ENCODE assay signal across 25 cellular contexts in genomic region chr7:34373940-34374339, GRCh38.
"Had no signal": no experiment of that assay in that cellular context is flagged by ENCODE, and none has a peak within 500 bp of the region (broad histone marks: within the 10 kb centered on the region; RNA-seq: fewer than 3 reads in every experiment).

No MANE protein-coding gene starts in this region.

- H3K4me1 ChIP-seq: body of pancreas, gastroesophageal sphincter, heart left ventricle, prostate gland, testis, vagina had no signal

- H3K4me3 Mint-ChIP-seq: activated naive CD8-positive, alpha-beta T cell treated with anti-CD3 and anti-CD28 coated beads, Interleukin-2, amount 50 U/mL, for 24 hours; activated T-cell treated with anti-CD3 and anti-CD28 coated beads, Interleukin-2, amount 50 U/mL, for 72 hours; mesothelial cell of epicardium; naive thymus-derived CD8-positive, alpha-beta T cell; type B pancreatic cell had no signal

- H3K9me3 ChIP-seq: body of pancreas, gastroesophageal sphincter, prostate gland, testis, vagina had no signal

- H3K4me3 ChIP-seq: body of pancreas, cardiac muscle cell, gastroesophageal sphincter, heart left ventricle, prostate gland, testis, vagina had no signal

- H3K36me3 ChIP-seq: cardiac muscle cell, gastroesophageal sphincter, heart left ventricle, prostate gland, vagina had no signal

- H3K27ac ChIP-seq: body of pancreas, cardiac muscle cell, gastroesophageal sphincter, heart left ventricle, prostate gland, testis, vagina had no signal

- H3K9me3 Mint-ChIP-seq: type B pancreatic cell had no signal

- H3K27me3 Mint-ChIP-seq: activated naive CD8-positive, alpha-beta T cell treated with anti-CD3 and anti-CD28 coated beads, Interleukin-2, amount 50 U/mL, for 24 hours; naive thymus-derived CD8-positive, alpha-beta T cell; type B pancreatic cell had no signal

- H3K27me3 ChIP-seq: body of pancreas, cardiac muscle cell, gastroesophageal sphincter, heart left ventricle, testis, vagina had no signal

- H3K36me3 Mint-ChIP-seq: mesothelial cell of epicardium, type B pancreatic cell had no signal

- H3K27ac Mint-ChIP-seq: activated naive CD8-positive, alpha-beta T cell treated with anti-CD3 and anti-CD28 coated beads, Interleukin-2, amount 50 U/mL, for 24 hours; activated T-cell treated with anti-CD3 and anti-CD28 coated beads, Interleukin-2, amount 50 U/mL, for 72 hours; mesothelial cell of epicardium; naive thymus-derived CD8-positive, alpha-beta T cell; type B pancreatic cell had no signal

- H3K4me1 Mint-ChIP-seq: activated naive CD8-positive, alpha-beta T cell treated with anti-CD3 and anti-CD28 coated beads, Interleukin-2, amount 50 U/mL, for 24 hours; mesothelial cell of epicardium; naive thymus-derived CD8-positive, alpha-beta T cell had no signal

- DNase-seq: activated CD4-positive, alpha-beta T cell treated with anti-CD3 and anti-CD28 coated beads for 4 hours; activated CD4-positive, alpha-beta T cell treated with anti-CD3 and anti-CD28 coated beads, Interleukin-2, amount 50 U/mL, for 48 hours; activated CD4-positive, CD25-positive, alpha-beta regulatory T cell; activated effector memory CD4-positive, alpha-beta T cell treated with anti-CD3 and anti-CD28 coated beads, Interleukin-2, amount 50 U/mL, for 16 hours; activated naive CD4-positive, alpha-beta T cell treated with anti-CD3 and anti-CD28 coated beads, Interleukin-2, amount 50 U/mL, for 16 hours; activated naive CD8-positive, alpha-beta T cell treated with anti-CD3 and anti-CD28 coated beads, Interleukin-2, amount 50 U/mL, for 24 hours; activated T-cell treated with anti-CD3 and anti-CD28 coated beads, Interleukin-2, amount 50 U/mL, for 72 hours; anterior cingulate cortex; body of pancreas; cortex of kidney; effector CD4-positive, alpha-beta T cell; erythroblast; heart left ventricle; left ventricle myocardium superior; mammary epithelial cell; naive thymus-derived CD8-positive, alpha-beta T cell; stimulated activated CD4-positive, alpha-beta T cell treated with anti-CD3 and anti-CD28 coated beads, Interleukin-4, amount 100 ng/mL, for 1 hour; stimulated activated naive CD4-positive, alpha-beta T cell; testis had no signal
